ENCODE assay signal across 9 cellular contexts in the genomic region with DNA sequence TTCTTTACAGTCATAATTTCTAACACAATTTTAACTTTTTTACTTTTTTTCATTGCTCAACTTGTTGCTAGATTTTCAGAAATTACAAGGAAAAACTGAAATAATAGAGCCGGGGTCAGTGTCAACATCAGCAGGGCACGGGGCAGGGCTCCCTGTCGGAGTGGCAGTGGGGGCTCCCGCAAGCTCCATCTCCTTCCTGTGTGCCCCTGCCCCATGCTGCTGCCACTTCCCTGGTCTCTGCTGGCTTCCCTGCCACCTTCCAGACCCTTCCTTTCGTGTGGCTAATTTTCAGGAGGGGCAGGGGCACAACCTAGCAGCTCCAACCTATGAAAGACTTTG. TPM values are rescaled to one million over a fixed set of nuclear protein-coding genes. Genes with fewer than 3 reads are reported as not detected.
DNase-seq lines count a peak whose midpoint lies in the region; ATAC-seq, FAIRE-seq and TF ChIP-seq lines count a peak whose summit lies in the region.
"Had no signal": no experiment of that assay in that cellular context is flagged by ENCODE, and none has a peak within 500 bp of the region (broad histone marks: within the 10 kb centered on the region; RNA-seq: fewer than 3 reads in every experiment).

No MANE protein-coding gene starts in this region.

- no peak for DNase-seq in stimulated activated naive CD8-positive, alpha-beta T cell treated with anti-CD3 and anti-CD28 coated beads, Interleukin-15, Interleukin-2, amounts not matched to agents 100 U/mL and 50 U/mL, for 24 hours
- DNase-seq in MCF 10A (ENCODE audit: unreplicated experiment) (no peak), mesothelial cell of epicardium (ENCODE audit: low spot score in 2 of 2, unreplicated experiment in 2 of 2) (peak in 1 of 2 experiments; percentile 19), G401 (ENCODE audit: low spot score) (no peak), small intestine (no peak), GM19240 (ENCODE audit: insufficient read length, low spot score) (no peak), HCEC 1CT (no peak)

- no peak for FAIRE-seq in small intestine (lab: Jason Lieb, UNC)
- FAIRE-seq: TTC549 had no signal

- CTCF ChIA-PET in MCF 10A (lab: Yijun Ruan, JAX): interaction anchor here (0.7 kb wide), 1 partner anchor 125 kb away, joined by 3 read pairs; no protein-coding TSS in a partner anchor

- WGBS in small intestine, 3 donors: 91 to 96% (median 92%) methylated on average over 5 of the region's 5 CpGs

- intact Hi-C loops in MCF 10A (cut with micrococcal nuclease): loop anchor here (10.0 kb wide), 1 partner anchor 463 kb away; no protein-coding TSS in a partner anchor

- ATAC-seq in stimulated activated naive CD8-positive, alpha-beta T cell treated with anti-CD3 and anti-CD28 coated beads, Interleukin-15, Interleukin-2, amounts not matched to agents 100 U/mL and 50 U/mL, for 24 hours: no peak

- no TSS peak for BruUV-seq in MCF 10A (replicated peaks; lab: Mats Ljungman, UMichigan)

- TF ChIP-seq CTCF in MCF 10A (IDR thresholded peaks at IDR 0.05; ENCODE audit: unreplicated experiment) (no peak), mesothelial cell of epicardium (IDR thresholded peaks at IDR 0.05; ENCODE audit: unreplicated experiment) (no peak)

- H3K27ac Mint-ChIP-seq in stimulated activated naive CD8-positive, alpha-beta T cell treated with anti-CD3 and anti-CD28 coated beads, Interleukin-15, Interleukin-2, amounts not matched to agents 100 ng/mL and 50 ng/mL, for 24 hours: peak overlapping the region; percentile 97
- H3K27ac Mint-ChIP-seq in MCF 10A (ENCODE audit: low read depth, unreplicated experiment) (peak overlapping the region; percentile 69), mesothelial cell of epicardium (peak overlapping the region; percentile 97)

- H3K9me3 Mint-ChIP-seq in stimulated activated naive CD8-positive, alpha-beta T cell treated with anti-CD3 and anti-CD28 coated beads, Interleukin-15, Interleukin-2, amounts not matched to agents 100 ng/mL and 50 ng/mL, for 24 hours: no peaks in the 10 kb centered on the region
- H3K9me3 Mint-ChIP-seq in MCF 10A (ENCODE audit: unreplicated experiment) (no peaks in the 10 kb centered on the region), mesothelial cell of epicardium (no peaks in the 10 kb centered on the region)

- H3K36me3 ChIP-seq in small intestine (ENCODE audit: control insufficient read depth in 2 of 2, insufficient read depth in 2 of 2, low read length in 2 of 2): peaks cover 0 to 4% of the 10 kb centered on the region in 2 donors

- in situ Hi-C loops in G401 (cut with HindIII; ENCODE audit: low sequenced_read_pairs): no loop called here

- peaks cover 5% of the 10 kb centered on the region in 2 donors for H3K4me1 ChIP-seq in small intestine (ENCODE audit: control insufficient read depth in 2 of 2, insufficient read depth in 1 of 2, low read depth in 1 of 2, low read length in 1 of 2)

- peak overlapping the region in 1 of 2 donors; percentile 97 for H3K4me3 ChIP-seq in small intestine (ENCODE audit: low read depth in 1 of 2, low read length in 2 of 2)

- H3K27me3 Mint-ChIP-seq in stimulated activated naive CD8-positive, alpha-beta T cell treated with anti-CD3 and anti-CD28 coated beads, Interleukin-15, Interleukin-2, amounts not matched to agents 100 ng/mL and 50 ng/mL, for 24 hours: no peaks in the 10 kb centered on the region
- H3K27me3 Mint-ChIP-seq in MCF 10A (ENCODE audit: insufficient read depth, unreplicated experiment) (no peaks in the 10 kb centered on the region), mesothelial cell of epicardium (ENCODE audit: low read depth) (no peaks in the 10 kb centered on the region)

- H3K27ac ChIP-seq in small intestine (ENCODE audit: low read depth in 1 of 2, low read length in 1 of 2): no peak overlapping the region

- peaks cover 16% of the 10 kb centered on the region for H3K36me3 Mint-ChIP-seq in stimulated activated naive CD8-positive, alpha-beta T cell treated with anti-CD3 and anti-CD28 coated beads, Interleukin-15, Interleukin-2, amounts not matched to agents 100 ng/mL and 50 ng/mL, for 24 hours (ENCODE audit: low read depth)
- peaks cover 18% of the 10 kb centered on the region for H3K36me3 Mint-ChIP-seq in MCF 10A (ENCODE audit: insufficient read depth, unreplicated experiment)
- peaks cover 5% of the 10 kb centered on the region for H3K36me3 Mint-ChIP-seq in mesothelial cell of epicardium

- peak overlapping the region; percentile 96 for H3K4me3 Mint-ChIP-seq in stimulated activated naive CD8-positive, alpha-beta T cell treated with anti-CD3 and anti-CD28 coated beads, Interleukin-15, Interleukin-2, amounts not matched to agents 100 ng/mL and 50 ng/mL, for 24 hours
- H3K4me3 Mint-ChIP-seq in MCF 10A (ENCODE audit: unreplicated experiment) (peak overlapping the region; percentile 91), mesothelial cell of epicardium (peak overlapping the region; percentile 99)

- no peaks in the 10 kb centered on the region for H3K9me3 ChIP-seq in small intestine (ENCODE audit: control insufficient read depth, low read depth)

- no peaks in the 10 kb centered on the region for H3K27me3 ChIP-seq in small intestine (ENCODE audit: control insufficient read depth in 2 of 2, insufficient read depth in 2 of 2, low read length in 2 of 2)

- peaks cover 37% of the 10 kb centered on the region for H3K4me1 Mint-ChIP-seq in stimulated activated naive CD8-positive, alpha-beta T cell treated with anti-CD3 and anti-CD28 coated beads, Interleukin-15, Interleukin-2, amounts not matched to agents 100 ng/mL and 50 ng/mL, for 24 hours (ENCODE audit: low read depth)
- H3K4me1 Mint-ChIP-seq in MCF 10A (ENCODE audit: insufficient read depth, unreplicated experiment): peaks cover 15% of the 10 kb centered on the region
- H3K4me1 Mint-ChIP-seq in mesothelial cell of epicardium: peaks cover 20% of the 10 kb centered on the region

- POLR2A ChIA-PET in MCF 10A (lab: Yijun Ruan, JAX): interaction anchor here (1.5 to 1.7 kb wide), 3 partner anchors 9 to 171 kb away, joined by 4 to 5 read pairs (median 5); a partner anchor contains a TSS

RNA-seq across cellular contexts. Expression of a gene that starts 1.0 kb away (rescaled TPM):
- 44.1 and 49.6 TPM in 2 replicates for total RNA-seq in MCF 10A (2022)
- total RNA-seq in mesothelial cell of epicardium: 70.4 to 73.5 TPM (median 71.2 TPM) in 3 replicates
- total RNA-seq in G401 (2014; rRNA removed; shearing (Covaris generic)): 16.7 and 29.2 TPM in 2 replicates
- polyA plus RNA-seq in small intestine: 10 to 100 TPM; 47.2 to 85.7 (median 70.5) TPM
